Comparison of ENCODE assay signal across 8 cellular contexts in the genomic region with DNA sequence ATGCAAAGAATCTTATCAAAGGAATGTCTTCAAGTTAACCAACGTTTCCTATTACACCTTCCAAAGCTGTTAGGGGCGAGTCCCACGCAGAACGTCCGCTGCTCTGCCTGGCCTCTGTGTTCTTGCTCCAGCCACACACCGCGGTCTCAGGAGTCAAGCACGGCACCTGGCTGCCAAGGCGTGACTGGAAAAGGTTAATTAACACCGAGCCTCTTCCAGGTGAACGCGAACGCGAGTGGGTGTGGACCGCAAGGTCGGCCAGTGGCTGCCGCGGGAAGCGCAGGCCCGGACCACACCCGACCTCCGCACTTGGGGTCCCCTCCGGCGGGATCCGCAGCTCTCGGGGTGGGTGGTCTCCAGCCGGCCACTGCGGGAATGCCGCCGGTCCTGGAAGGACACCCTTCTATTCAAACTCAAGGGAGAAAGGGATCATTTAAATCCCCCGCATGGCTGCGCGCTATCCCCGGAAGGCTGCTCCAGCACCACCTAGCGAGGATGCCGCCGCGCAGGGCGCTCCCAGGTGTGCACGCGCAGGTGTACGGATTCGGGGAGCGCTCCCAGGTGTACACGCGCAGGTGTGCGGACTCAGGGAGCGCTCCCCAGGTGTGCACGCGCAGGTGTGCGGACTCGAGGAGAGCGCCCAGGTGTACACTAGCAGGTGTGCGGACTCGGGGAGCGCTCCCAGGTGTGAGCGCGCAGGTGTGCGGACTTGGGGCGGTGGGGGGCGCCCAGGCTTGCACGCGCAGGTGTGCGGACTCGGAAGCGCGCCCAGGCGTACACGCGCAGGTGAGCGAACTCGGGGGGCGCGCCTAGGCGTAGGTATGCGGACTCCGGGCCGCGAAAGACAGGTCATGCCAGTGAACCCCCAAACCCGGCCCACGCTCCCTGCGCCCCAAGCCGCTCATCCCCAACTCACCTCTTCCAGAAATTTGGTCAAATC. TPM values are rescaled to one million over a fixed set of nuclear protein-coding genes. Genes with fewer than 3 reads are reported as not detected.
DNase-seq lines count a peak whose midpoint lies in the region; ATAC-seq, FAIRE-seq and TF ChIP-seq lines count a peak whose summit lies in the region.

No MANE protein-coding gene starts in this region.

- TF ChIP-seq CTCF in bronchial epithelial cell (IDR thresholded peaks at IDR 0.05; ENCODE audit: insufficient read depth, low read length, severe bottlenecking): peak; percentile 73
- TF ChIP-seq CTCF in liver (IDR thresholded peaks at IDR 0.05; ENCODE audit: low read depth, low read length, missing input control): no peak
- peak; percentile 15 to 59 (median 33) for TF ChIP-seq CTCF in transverse colon (IDR thresholded peaks at IDR 0.05)

- TF ChIP-seq RAD21 in liver (IDR thresholded peaks at IDR 0.05): peak in 1 of 2 donors; percentile 56

- intact Hi-C loops in transverse colon (cut with DNase I; ENCODE audit: low total_unique reads): loop anchor here (5.0 kb wide), 1 partner anchor 606 kb away; no protein-coding TSS in a partner anchor

- H3K4me1 ChIP-seq in liver (ENCODE audit: control insufficient read depth in 4 of 4, insufficient read depth in 4 of 4, low read length in 3 of 4): peaks cover 2 to 29% (median 5%) of the 10 kb centered on the region in 4 donors
- peaks cover 0 to 31% (median 18%) of the 10 kb centered on the region in 4 donors for H3K4me1 ChIP-seq in transverse colon

- H3K36me3 ChIP-seq in bronchial epithelial cell (ENCODE audit: control insufficient read depth, insufficient read depth, low read length) (no peaks in the 10 kb centered on the region), liver (ENCODE audit: control insufficient read depth in 4 of 4, insufficient read depth in 3 of 4, low read depth in 1 of 4, low read length in 3 of 4) (peaks cover 0 to 4% (median 2%) of the 10 kb centered on the region in 4 donors), transverse colon (no peaks in the 10 kb centered on the region)

- ATAC-seq in HG02938 (IDR thresholded peaks at IDR 0.05; ENCODE audit: unreplicated experiment): no peak

- TF ChIP-seq POLR2A in transverse colon (IDR thresholded peaks at IDR 0.05): no peak

- TF ChIP-seq EP300 in transverse colon (IDR thresholded peaks at IDR 0.05; ENCODE audit: low read depth): no peak

- peak overlapping the region; percentile 82 to 83 for H3K27ac ChIP-seq in liver (ENCODE audit: low read depth in 1 of 2, low read length in 2 of 2)
- H3K27ac ChIP-seq in transverse colon: peak overlapping the region; percentile 81 to 91 (median 86)

- H3K9me3 ChIP-seq in liver (ENCODE audit: control insufficient read depth in 4 of 4, low read length in 3 of 4) (no peaks in the 10 kb centered on the region), transverse colon (no peaks in the 10 kb centered on the region)

- H3K9ac ChIP-seq in liver (ENCODE audit: low read depth in 1 of 2, low read length in 2 of 2): peak overlapping the region; percentile 63 to 89

- DNase-seq in activated CD8-positive, alpha-beta memory T cell treated with anti-CD3 and anti-CD28 coated beads, Interleukin-2, amount 50 U/mL, for 1 hour (ENCODE audit: extremely low read depth): peak; percentile 4
- DNase-seq in activated CD8-positive, alpha-beta memory T cell treated with anti-CD3 and anti-CD28 coated beads, Interleukin-2, amount 50 U/mL, for 48 hours: no peak
- DNase-seq in NCI-H526 treated with DMSO at 0.1 percent for 48 hours (lab: John Stamatoyannopoulos, UW) (peak; percentile 48), bronchial epithelial cell (ENCODE audit: low read depth) (peak; percentile 54), transverse colon (peak; percentile 65), hepatic stellate cell (ENCODE audit: low spot score) (no peak)

- 6% methylated on average over 83 of the region's 83 CpGs for WGBS in liver
- 22 to 39% methylated on average over 10 to 57 of the region's 83 CpGs for WGBS in transverse colon (ENCODE audit: low coverage in 1 of 2), 2 donors

- H3K4me3 ChIP-seq in bronchial epithelial cell (ENCODE audit: low read depth, low read length) (peak overlapping the region; percentile 88), liver (ENCODE audit: low read depth in 1 of 3, low read length in 3 of 3) (peak overlapping the region; percentile 84 to 98 (median 94)), transverse colon (peak overlapping the region; percentile 52 to 96 (median 66))

- no peaks in the 10 kb centered on the region for H3K27me3 ChIP-seq in bronchial epithelial cell (ENCODE audit: control insufficient read depth, insufficient read depth, low read length)
- H3K27me3 ChIP-seq in liver (ENCODE audit: control insufficient read depth in 4 of 4, insufficient read depth in 4 of 4, low read length in 3 of 4): no peaks in the 10 kb centered on the region
- no peaks in the 10 kb centered on the region for H3K27me3 ChIP-seq in transverse colon

- FAIRE-seq in bronchial epithelial cell (lab: Jason Lieb, UNC): no peak

- in situ Hi-C loops in transverse colon (cut with MboI; ENCODE audit: low pct_ligation_motif_present in 1 of 4, low pct_unique_long_range_greater_than_20kb in 1 of 4, low sequenced_read_pairs in 3 of 4): no loop called here

TF ChIP-seq in liver, 16 proteins besides CTCF, POLR2A, EP300 and RAD21:
- TF ChIP-seq EGR1 (IDR thresholded peaks at IDR 0.05; ENCODE audit: low read depth in 2 of 2): no peak
- TF ChIP-seq, protein P1, sequence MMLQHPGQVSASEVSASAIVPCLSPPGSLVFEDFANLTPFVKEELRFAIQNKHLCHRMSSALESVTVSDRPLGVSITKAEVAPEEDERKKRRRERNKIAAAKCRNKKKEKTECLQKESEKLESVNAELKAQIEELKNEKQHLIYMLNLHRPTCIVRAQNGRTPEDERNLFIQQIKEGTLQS (IDR thresholded peaks at IDR 0.05): no peak
- no peak for TF ChIP-seq JUND (IDR thresholded peaks at IDR 0.05)
- TF ChIP-seq FOXA1 (IDR thresholded peaks at IDR 0.05): no peak
- no peak for TF ChIP-seq FOXA2 (IDR thresholded peaks at IDR 0.05)
- TF ChIP-seq, protein P2, sequence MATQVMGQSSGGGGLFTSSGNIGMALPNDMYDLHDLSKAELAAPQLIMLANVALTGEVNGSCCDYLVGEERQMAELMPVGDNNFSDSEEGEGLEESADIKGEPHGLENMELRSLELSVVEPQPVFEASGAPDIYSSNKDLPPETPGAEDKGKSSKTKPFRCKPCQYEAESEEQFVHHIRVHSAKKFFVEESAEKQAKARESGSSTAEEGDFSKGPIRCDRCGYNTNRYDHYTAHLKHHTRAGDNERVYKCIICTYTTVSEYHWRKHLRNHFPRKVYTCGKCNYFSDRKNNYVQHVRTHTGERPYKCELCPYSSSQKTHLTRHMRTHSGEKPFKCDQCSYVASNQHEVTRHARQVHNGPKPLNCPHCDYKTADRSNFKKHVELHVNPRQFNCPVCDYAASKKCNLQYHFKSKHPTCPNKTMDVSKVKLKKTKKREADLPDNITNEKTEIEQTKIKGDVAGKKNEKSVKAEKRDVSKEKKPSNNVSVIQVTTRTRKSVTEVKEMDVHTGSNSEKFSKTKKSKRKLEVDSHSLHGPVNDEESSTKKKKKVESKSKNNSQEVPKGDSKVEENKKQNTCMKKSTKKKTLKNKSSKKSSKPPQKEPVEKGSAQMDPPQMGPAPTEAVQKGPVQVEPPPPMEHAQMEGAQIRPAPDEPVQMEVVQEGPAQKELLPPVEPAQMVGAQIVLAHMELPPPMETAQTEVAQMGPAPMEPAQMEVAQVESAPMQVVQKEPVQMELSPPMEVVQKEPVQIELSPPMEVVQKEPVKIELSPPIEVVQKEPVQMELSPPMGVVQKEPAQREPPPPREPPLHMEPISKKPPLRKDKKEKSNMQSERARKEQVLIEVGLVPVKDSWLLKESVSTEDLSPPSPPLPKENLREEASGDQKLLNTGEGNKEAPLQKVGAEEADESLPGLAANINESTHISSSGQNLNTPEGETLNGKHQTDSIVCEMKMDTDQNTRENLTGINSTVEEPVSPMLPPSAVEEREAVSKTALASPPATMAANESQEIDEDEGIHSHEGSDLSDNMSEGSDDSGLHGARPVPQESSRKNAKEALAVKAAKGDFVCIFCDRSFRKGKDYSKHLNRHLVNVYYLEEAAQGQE (IDR thresholded peaks at IDR 0.05): no peak
- TF ChIP-seq SP1 (IDR thresholded peaks at IDR 0.05): no peak
- no peak for TF ChIP-seq NR2F2 (IDR thresholded peaks at IDR 0.05)
- TF ChIP-seq, protein P3, sequence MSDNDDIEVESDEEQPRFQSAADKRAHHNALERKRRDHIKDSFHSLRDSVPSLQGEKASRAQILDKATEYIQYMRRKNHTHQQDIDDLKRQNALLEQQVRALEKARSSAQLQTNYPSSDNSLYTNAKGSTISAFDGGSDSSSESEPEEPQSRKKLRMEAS (IDR thresholded peaks at IDR 0.05): no peak
- TF ChIP-seq GABPA (IDR thresholded peaks at IDR 0.05 in 1 of 2, conservative IDR thresholded peaks at IDR 0.05 in 1 of 2): no peak
- no peak for TF ChIP-seq HNF4G (IDR thresholded peaks at IDR 0.05)
- TF ChIP-seq YY1 (IDR thresholded peaks at IDR 0.05): no peak
- TF ChIP-seq RXRA (IDR thresholded peaks at IDR 0.05): no peak
- no peak for TF ChIP-seq HNF4A (conservative IDR thresholded peaks at IDR 0.05)
- TF ChIP-seq TAF1 (conservative IDR thresholded peaks at IDR 0.05): no peak
- TF ChIP-seq, protein P4, sequence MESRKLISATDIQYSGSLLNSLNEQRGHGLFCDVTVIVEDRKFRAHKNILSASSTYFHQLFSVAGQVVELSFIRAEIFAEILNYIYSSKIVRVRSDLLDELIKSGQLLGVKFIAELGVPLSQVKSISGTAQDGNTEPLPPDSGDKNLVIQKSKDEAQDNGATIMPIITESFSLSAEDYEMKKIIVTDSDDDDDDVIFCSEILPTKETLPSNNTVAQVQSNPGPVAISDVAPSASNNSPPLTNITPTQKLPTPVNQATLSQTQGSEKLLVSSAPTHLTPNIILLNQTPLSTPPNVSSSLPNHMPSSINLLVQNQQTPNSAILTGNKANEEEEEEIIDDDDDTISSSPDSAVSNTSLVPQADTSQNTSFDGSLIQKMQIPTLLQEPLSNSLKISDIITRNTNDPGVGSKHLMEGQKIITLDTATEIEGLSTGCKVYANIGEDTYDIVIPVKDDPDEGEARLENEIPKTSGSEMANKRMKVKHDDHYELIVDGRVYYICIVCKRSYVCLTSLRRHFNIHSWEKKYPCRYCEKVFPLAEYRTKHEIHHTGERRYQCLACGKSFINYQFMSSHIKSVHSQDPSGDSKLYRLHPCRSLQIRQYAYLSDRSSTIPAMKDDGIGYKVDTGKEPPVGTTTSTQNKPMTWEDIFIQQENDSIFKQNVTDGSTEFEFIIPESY (IDR thresholded peaks at IDR 0.05): no peak
TF ChIP-seq in liver: peak in this region for 0.

RNA-seq across cellular contexts. Expression of a gene that starts 0.7 kb away (rescaled TPM):
- total RNA-seq in bronchial epithelial cell (53.2 and 66.3 TPM in 2 replicates), liver (100 to 1,000 TPM; 277 to 605 TPM), transverse colon (100 to 1,000 TPM in 3 of 4 donors, 10 to 100 TPM in 1; 34.0 to 236 (median 173) TPM)
- 1,000 to 10,000 TPM; 1,639 to 2,022 TPM for polyA plus RNA-seq in liver

RNA-seq across cellular contexts. Expression of a gene that starts 24.5 kb away (rescaled TPM):
- total RNA-seq in bronchial epithelial cell (not detected in 2 replicates), liver (not detected), transverse colon (not detected)
- polyA plus RNA-seq in liver: not detected

Comparison
In these comparisons a context has a peak if more than half of its experiments do, and no peak if none do; other contexts are left out.
1. DNase-seq: peak in activated CD8-positive, alpha-beta memory T cell treated with anti-CD3 and anti-CD28 coated beads, Interleukin-2, amount 50 U/mL, for 1 hour (single experiment), NCI-H526 treated with DMSO at 0.1 percent for 48 hours (single experiment), bronchial epithelial cell (single experiment) and transverse colon (single experiment); none in activated CD8-positive, alpha-beta memory T cell treated with anti-CD3 and anti-CD28 coated beads, Interleukin-2, amount 50 U/mL, for 48 hours (single experiment) and hepatic stellate cell (single experiment).
2. Peak in every context shown above with its lines, with median percentiles within 50 percentile points of each other: H3K4me3 ChIP-seq.